ENCODE assay signal across 25 cellular contexts in the genomic region with DNA sequence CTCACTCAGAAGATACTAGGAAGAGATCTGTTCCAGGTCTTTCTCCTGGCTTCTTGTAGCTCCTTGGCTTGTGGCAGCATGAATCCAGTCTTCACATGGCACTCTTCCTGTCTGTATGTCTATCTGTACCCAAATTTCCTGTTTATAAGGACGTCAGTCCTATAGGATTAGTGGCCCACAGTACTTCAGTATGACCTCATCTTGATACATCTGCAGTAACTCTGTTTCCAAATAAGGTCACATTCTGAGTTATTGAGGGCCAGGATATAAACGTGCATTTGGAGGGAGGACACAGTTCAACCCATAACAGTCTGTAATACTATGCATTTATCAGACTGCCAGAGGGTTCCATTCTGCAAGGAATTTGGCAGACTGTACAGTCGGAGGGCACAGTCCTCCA. TPM values are rescaled to one million over a fixed set of nuclear protein-coding genes. Genes with fewer than 3 reads are reported as not detected.
A peak's percentile ranks its signal among the peaks of the same experiment; 100 is the strongest.
DNase-seq lines count a peak whose midpoint lies in the region; ATAC-seq, FAIRE-seq and TF ChIP-seq lines count a peak whose summit lies in the region.
"Had no signal": no experiment of that assay in that cellular context is flagged by ENCODE, and none has a peak within 500 bp of the region (broad histone marks: within the 10 kb centered on the region; RNA-seq: fewer than 3 reads in every experiment).

No MANE protein-coding gene starts in this region.

- peaks cover 28 to 78% of the 10 kb centered on the region in 2 experiments for H3K36me3 ChIP-seq in HEK293 (ENCODE audit: control insufficient read depth in 2 of 2, insufficient read depth in 1 of 2, low read length in 2 of 2)
- peaks cover 67% of the 10 kb centered on the region for H3K36me3 ChIP-seq in K562 (ENCODE audit: control insufficient read depth, insufficient read depth, low read length)
- no peaks in the 10 kb centered on the region for H3K36me3 ChIP-seq in hepatocyte (replicated peaks; ENCODE audit: insufficient read depth, low read depth)

- H3K4me1 ChIP-seq in HEK293 (ENCODE audit: control insufficient read depth, insufficient read depth, low read length) (no peaks in the 10 kb centered on the region), K562 (replicated peaks in 1 of 2; ENCODE audit: control insufficient read depth in 2 of 2, insufficient read depth in 2 of 2, low read length in 2 of 2) (peaks cover 10 to 12% of the 10 kb centered on the region in 2 experiments; a peak in 4 of 5 replicates), hepatocyte (ENCODE audit: insufficient read depth) (no peaks in the 10 kb centered on the region)
- H3K4me1 ChIP-seq: breast epithelium, Peyer's patch had no signal

- CTCF ChIA-PET in HEK293 (lab: Yijun Ruan, JAX) (interaction anchor here (0.6 to 0.7 kb wide), 2 partner anchors 354 to 981 kb away, joined by 3 read pairs; no protein-coding TSS in a partner anchor), K562 (lab: Yijun Ruan, JAX; ENCODE audit: low intra/inter-chr PET ratio) (no interaction called here)

- H3K9me1 ChIP-seq in K562 (ENCODE audit: control insufficient read depth, insufficient read depth, low read length) = no peaks in the 10 kb centered on the region

- no peak overlapping the region for H3K4me3 Mint-ChIP-seq in stimulated activated naive B cell treated with anti-CD40 and anti-IgM and Interleukin-4, amounts not matched to agents 10 μg/mL and 1 μg/mL and 100 μg/mL, for 72 hours
- H3K4me3 Mint-ChIP-seq: activated naive CD8-positive, alpha-beta T cell; stimulated activated naive CD8-positive, alpha-beta T cell treated with anti-CD3 and anti-CD28 coated beads, Interleukin-15, Interleukin-2, amounts not matched to agents 100 ng/mL and 50 ng/mL, for 24 hours had no signal

- in situ Hi-C loops in K562 (cut with MboI) = no loop called here

- intact Hi-C loops in K562 (cut with micrococcal nuclease) = no loop called here

- H3K9me2 ChIP-seq in hepatocyte (replicated peaks; ENCODE audit: insufficient read depth) = no peaks in the 10 kb centered on the region
- H3K9me2 ChIP-seq: SK-N-SH had no signal

- FAIRE-seq in K562 (lab: Jason Lieb, UNC) = no peak
- FAIRE-seq: D721Med, G401.6 had no signal

- H3K79me2 ChIP-seq in K562 (ENCODE audit: control insufficient read depth, insufficient read depth, low read length) = no peaks in the 10 kb centered on the region
- peaks cover 15% of the 10 kb centered on the region for H3K79me2 ChIP-seq in hepatocyte

- POLR2A ChIA-PET in HEK293 (lab: Yijun Ruan, JAX) (interaction anchor here (0.5 kb wide), 1 partner anchor 57 kb away, joined by 3 read pairs; the partner anchor contains the start of gene DYNLRB1), K562 (lab: Yijun Ruan, JAX) (no interaction called here)

- no peaks in the 10 kb centered on the region for H3K27me3 ChIP-seq in K562 (ENCODE audit: control insufficient read depth in 2 of 2, insufficient read depth in 2 of 2, low read length in 2 of 2)
- H3K27me3 ChIP-seq in hepatocyte = no peaks in the 10 kb centered on the region
- H3K27me3 ChIP-seq: breast epithelium, Peyer's patch, tibial nerve had no signal

- TF ChIP-seq EP300 in K562 (IDR thresholded peaks at IDR 0.05; ENCODE audit: low read length) = no peak

- H2AFZ ChIP-seq in K562 (ENCODE audit: low read depth, low read length) (no peak overlapping the region), hepatocyte (no peak overlapping the region)

- no peak for TF ChIP-seq POLR2A in K562 (conservative IDR thresholded peaks at IDR 0.05)

- no peak overlapping the region for H3K4me3 ChIP-seq in HEK293 (ENCODE audit: low read depth, low read length)
- no peak overlapping the region for H3K4me3 ChIP-seq in K562
- H3K4me3 ChIP-seq in hepatocyte = no peak overlapping the region
- H3K4me3 ChIP-seq: breast epithelium, Peyer's patch, tibial nerve had no signal

- no peaks in the 10 kb centered on the region for H3K27me3 Mint-ChIP-seq in stimulated activated naive B cell treated with anti-CD40 and anti-IgM and Interleukin-4, amounts not matched to agents 10 μg/mL and 1 μg/mL and 100 μg/mL, for 72 hours
- H3K27me3 Mint-ChIP-seq: activated naive CD8-positive, alpha-beta T cell; stimulated activated naive CD8-positive, alpha-beta T cell treated with anti-CD3 and anti-CD28 coated beads, Interleukin-15, Interleukin-2, amounts not matched to agents 100 ng/mL and 50 ng/mL, for 24 hours had no signal

- no peak for DNase-seq in K562 (ENCODE audit: extremely low read depth in 1 of 4, low spot score in 3 of 4)
- DNase-seq in hepatocyte (ENCODE audit: low spot score) = no peak
- no peak for DNase-seq in stimulated activated naive B cell treated with anti-CD40 and anti-IgM and Interleukin-4, amounts not matched to agents 10 μg/mL and 1 μg/mL and 100 μg/mL, for 72 hours
- no peak for DNase-seq in stimulated activated CD4-positive, alpha-beta T cell treated with anti-CD3 and anti-CD28 coated beads, Interleukin-15, amount 100 ng/mL, for 24 hours
- no peak for DNase-seq in DMS 273 (lab: John Stamatoyannopoulos, UW; ENCODE audit: unreplicated experiment)
- DNase-seq: activated CD4-positive, alpha-beta T cell treated with anti-CD3 and anti-CD28 coated beads for 1 hour; activated CD8-positive, alpha-beta memory T cell treated with anti-CD3 and anti-CD28 coated beads for 24 hours; H7; Karpas-422; NCI-H1048; NCI-H2081; NCI-H446 treated with DMSO at 0.1 percent for 48 hours; occipital lobe; Peyer's patch; SK-N-SH; stimulated activated CD4-positive, alpha-beta T cell treated with anti-CD3 and anti-CD28 coated beads, Interleukin-1b, Interleukin-23, amount 100 ng/mL, for 48 hours; T-helper 9 cell had no signal

- peak overlapping the region; percentile 31 for H3K27ac Mint-ChIP-seq in stimulated activated naive B cell treated with anti-CD40 and anti-IgM and Interleukin-4, amounts not matched to agents 10 μg/mL and 1 μg/mL and 100 μg/mL, for 72 hours
- H3K27ac Mint-ChIP-seq: activated naive CD8-positive, alpha-beta T cell; stimulated activated naive CD8-positive, alpha-beta T cell treated with anti-CD3 and anti-CD28 coated beads, Interleukin-15, Interleukin-2, amounts not matched to agents 100 ng/mL and 50 ng/mL, for 24 hours had no signal

- no TSS peak for BruUV-seq in K562 (replicated peaks; lab: Mats Ljungman, UMichigan)

- ATAC-seq in K562 (no peak), HG03565 (IDR thresholded peaks at IDR 0.05; ENCODE audit: unreplicated experiment) (no peak)
- no peak for ATAC-seq in stimulated activated naive B cell treated with anti-CD40 and anti-IgM and Interleukin-4, amounts not matched to agents 10 μg/mL and 1 μg/mL and 100 μg/mL, for 72 hours (replicated peaks)

- H3K9me3 ChIP-seq in HEK293 (ENCODE audit: control insufficient read depth, insufficient read depth, low read depth, low read length) = no peaks in the 10 kb centered on the region
- no peaks in the 10 kb centered on the region for H3K9me3 ChIP-seq in K562 (replicated peaks; ENCODE audit: control insufficient read depth, insufficient read depth, low read depth, low read length)
- no peaks in the 10 kb centered on the region for H3K9me3 ChIP-seq in hepatocyte (ENCODE audit: low read depth)
- H3K9me3 ChIP-seq: breast epithelium, Peyer's patch, SK-N-SH, tibial nerve had no signal

- no peak overlapping the region for H3K9ac ChIP-seq in K562 (ENCODE audit: insufficient read depth in 1 of 2, low read depth in 2 of 2, low read length in 2 of 2)
- H3K9ac ChIP-seq: SK-N-SH had no signal

- TF ChIP-seq RAD21 in K562 (CRISPR knock-in tag; conservative IDR thresholded peaks at IDR 0.05 in 1 of 2, IDR thresholded peaks at IDR 0.05 in 1 of 2) = no peak

- H3K27ac ChIP-seq in HEK293 (ENCODE audit: extremely low read depth, low read depth, low read length) = no peak overlapping the region
- peak overlapping the region; percentile 4; the same call in 1 of the 3 replicates for H3K27ac ChIP-seq in K562 (ENCODE audit: extremely low read depth, low read depth, low read length)
- H3K27ac ChIP-seq in hepatocyte = peak overlapping the region; percentile 10
- H3K27ac ChIP-seq: breast epithelium, Peyer's patch, tibial nerve had no signal

- H3K36me3 Mint-ChIP-seq in stimulated activated naive B cell treated with anti-CD40 and anti-IgM and Interleukin-4, amounts not matched to agents 10 μg/mL and 1 μg/mL and 100 μg/mL, for 72 hours = peaks cover 22 to 42% of the 10 kb centered on the region in 2 donors

- TF ChIP-seq CTCF in HEK293 (tag by site-specific recombination; IDR thresholded peaks at IDR 0.05) (no peak), K562 (IDR thresholded peaks at IDR 0.05 in 2 of 3, conservative IDR thresholded peaks at IDR 0.05 in 1 of 3; ENCODE audit: insufficient read depth in 2 of 3, low read depth in 1 of 3, low read length in 3 of 3) (no peak), hepatocyte (IDR thresholded peaks at IDR 0.05; ENCODE audit: poor library complexity) (no peak)

- no peaks in the 10 kb centered on the region for H3K9me3 Mint-ChIP-seq in stimulated activated naive B cell treated with anti-CD40 and anti-IgM and Interleukin-4, amounts not matched to agents 10 μg/mL and 1 μg/mL and 100 μg/mL, for 72 hours
- H3K9me3 Mint-ChIP-seq: stimulated activated naive CD8-positive, alpha-beta T cell treated with anti-CD3 and anti-CD28 coated beads, Interleukin-15, Interleukin-2, amounts not matched to agents 100 ng/mL and 50 ng/mL, for 24 hours had no signal

- H3K4me2 ChIP-seq in K562 (ENCODE audit: insufficient read depth, low read length) (no peak overlapping the region), hepatocyte (no peak overlapping the region)
- H3K4me2 ChIP-seq: SK-N-SH had no signal

- H4K20me1 ChIP-seq in K562 (replicated peaks; ENCODE audit: control insufficient read depth, insufficient read depth, low read length) = no peaks in the 10 kb centered on the region
- H4K20me1 ChIP-seq in hepatocyte (ENCODE audit: insufficient read depth, poor library complexity, severe bottlenecking) = no peaks in the 10 kb centered on the region

- 57% methylated on average over 3 of the region's 3 CpGs for WGBS in K562 (ENCODE audit: insufficient coverage, low coverage, missing lambda C conversion rate)
- WGBS in hepatocyte (ENCODE audit: low lambda C conversion rate, missing lambda C conversion rate) = 73% methylated on average over 3 of the region's 3 CpGs

- H3K4me1 Mint-ChIP-seq in stimulated activated naive B cell treated with anti-CD40 and anti-IgM and Interleukin-4, amounts not matched to agents 10 μg/mL and 1 μg/mL and 100 μg/mL, for 72 hours = peaks cover 9 to 30% of the 10 kb centered on the region in 2 donors

RNA-seq across cellular contexts. Expression of gene DYNLRB1, which starts 57.6 kb away (rescaled TPM):
- total RNA-seq in K562 (2011; cell fraction: chromatin; rRNA removed; ENCODE audit: low replicate concordance) = 29.4 and 46.8 TPM in 2 replicates
- total RNA-seq in K562 (2011; cell fraction: nucleolus; rRNA removed) = 35.2 and 36.5 TPM in 2 replicates
- 46.4 and 65.1 TPM in 2 replicates for total RNA-seq in K562 (2011; cell fraction: nucleoplasm; rRNA removed)
- total RNA-seq in K562 (2014; rRNA removed) (101 and 142 TPM in 2 replicates), K562 (2014; rRNA removed; fragmentation: Illumina TruSeq; extraction: Trizol) (87.3 and 121 TPM in 2 replicates), K562 (2015; rRNA removed; fragmentation: Illumina TruSeq; extraction: Trizol) (135 and 145 TPM in 2 replicates), K562 (2021) (85.4 and 90.1 TPM in 2 replicates), hepatocyte (103 and 147 TPM in 2 replicates)
- polyA plus RNA-seq in K562 (2011; rRNA removed) (80.2 and 113 TPM in 2 replicates), K562 (2014; fragmentation: Illumina TruSeq; extraction: Trizol) (286 and 358 TPM in 2 replicates), K562 (2014; fragmentation: Nextera tagmentation; extraction: Ambion mirVana) (100 to 1,000 TPM; 172 to 191 TPM), K562 (2014; rRNA removed) (48.7 and 59.0 TPM in 2 replicates), hepatocyte (224 and 228 TPM in 2 replicates)
- polyA plus RNA-seq in K562 (2011; cell fraction: cytosol; rRNA removed) = 151 and 166 TPM in 2 replicates
- polyA plus RNA-seq in K562 (2011; cell fraction: nucleus; rRNA removed) = 83.7 and 95.9 TPM in 2 replicates
- 237 and 280 TPM in 2 replicates for polyA plus RNA-seq in K562 (2012)
- polyA minus RNA-seq in K562 (2011; rRNA and poly(A)+ RNA removed) = 99.1 and 105 TPM in 2 replicates
- polyA minus RNA-seq in K562 (2011; cell fraction: cytosol; rRNA and poly(A)+ RNA removed) = 62.2 and 65.4 TPM in 2 replicates
- 17.4 and 27.9 TPM in 2 replicates for polyA minus RNA-seq in K562 (2011; cell fraction: nucleus; rRNA and poly(A)+ RNA removed)

Comparison
In these comparisons a context has a peak if more than half of its experiments do, and no peak if none do; other contexts are left out.
1. Of the 44 proteins assayed by ChIP-seq in both K562 and HEK293: peak only in K562: none; only in HEK293: ATF2; in both: none; in neither: 43.